Comparison of ENCODE assay signal across 1 cellular context in the genomic region with DNA sequence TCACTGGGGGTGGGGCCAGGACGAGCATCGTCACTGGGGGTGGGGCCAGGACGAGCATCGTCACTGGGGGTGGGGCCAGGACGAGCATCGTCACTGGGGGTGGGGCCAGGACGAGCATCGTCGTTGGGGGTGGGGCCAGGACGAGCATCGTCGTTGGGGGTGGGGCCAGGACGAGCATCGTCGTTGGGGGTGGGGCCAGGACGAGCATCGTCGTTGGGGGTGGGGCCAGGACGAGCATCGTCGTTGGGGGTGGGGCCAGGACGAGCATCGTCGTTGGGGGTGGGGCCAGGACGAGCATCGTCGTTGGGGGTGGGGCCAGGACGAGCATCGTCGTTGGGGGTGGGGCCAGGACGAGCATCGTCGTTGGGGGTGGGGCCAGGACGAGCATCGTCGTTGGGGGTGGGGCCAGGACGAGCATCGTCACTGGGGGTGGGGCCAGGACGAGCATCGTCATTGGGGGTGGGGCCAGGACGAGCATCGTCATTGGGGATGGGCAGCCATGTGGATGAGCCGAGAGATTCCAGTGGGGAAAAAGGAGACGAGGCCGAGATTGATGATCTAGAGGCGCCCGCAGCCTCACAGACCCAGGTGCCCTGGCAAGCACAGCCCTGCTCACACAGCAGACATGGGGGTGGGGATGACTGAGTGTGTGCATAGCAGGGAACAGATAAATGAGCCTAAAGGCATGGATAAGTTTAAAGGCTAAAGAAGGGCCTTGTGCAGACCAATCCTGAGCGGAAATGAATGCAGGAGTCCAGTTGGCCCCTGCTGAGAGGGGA.
TF ChIP-seq lines count a peak whose summit lies in the region.

No MANE protein-coding gene starts in this region.

TF ChIP-seq in GM12878, 131 proteins besides CTCF, POLR2A, EP300 and RAD21:
- TF ChIP-seq CREB1 (IDR thresholded peaks at IDR 0.05; ENCODE audit: low read depth) (peak; percentile 86), CREM (IDR thresholded peaks at IDR 0.05; ENCODE audit: low read depth) (peak; percentile 56; the same call in 1 of the 2 replicates), IKZF1 (conservative IDR thresholded peaks at IDR 0.05) (0 out of 2 replicates have a peak, but pooled peaks have one; percentile 27)
